Comparison of ENCODE assay signal across 11 cellular contexts in genomic region chr6:90209527-90209926, GRCh38.
"Had no signal": no experiment of that assay in that cellular context is flagged by ENCODE, and none has a peak within 500 bp of the region (broad histone marks: within the 10 kb centered on the region; RNA-seq: fewer than 3 reads in every experiment).

No MANE protein-coding gene starts in this region.

- H3K4me3 Mint-ChIP-seq: natural killer cell had no signal

- H3K4me1 Mint-ChIP-seq: natural killer cell had no signal

- H3K4me3 ChIP-seq: cardiac muscle cell, esophagus squamous epithelium, lung, tibial nerve had no signal

- ATAC-seq: left colon, natural killer cell had no signal

- H3K27ac ChIP-seq: cardiac muscle cell, esophagus squamous epithelium, tibial nerve had no signal

- H3K36me3 ChIP-seq: cardiac muscle cell, esophagus squamous epithelium, tibial nerve had no signal

- H3K9me3 ChIP-seq: esophagus squamous epithelium, tibial nerve had no signal

- H3K27me3 ChIP-seq: cardiac muscle cell, esophagus squamous epithelium, tibial nerve had no signal

- H3K9me3 Mint-ChIP-seq: natural killer cell had no signal

- H3K27ac Mint-ChIP-seq: natural killer cell had no signal

- DNase-seq: esophagus squamous epithelium; foreskin fibroblast; left colon; natural killer cell; posterior cingulate gyrus; SIG-M5; stimulated activated CD4-positive, alpha-beta T cell treated with anti-CD3 and anti-CD28 coated beads, Interleukin-4, amount 100 ng/mL, for 4 hours; T-helper 2 cell had no signal

- H3K36me3 Mint-ChIP-seq: natural killer cell had no signal
